Comparison of ENCODE assay signal across 1 cellular context in the genomic region with DNA sequence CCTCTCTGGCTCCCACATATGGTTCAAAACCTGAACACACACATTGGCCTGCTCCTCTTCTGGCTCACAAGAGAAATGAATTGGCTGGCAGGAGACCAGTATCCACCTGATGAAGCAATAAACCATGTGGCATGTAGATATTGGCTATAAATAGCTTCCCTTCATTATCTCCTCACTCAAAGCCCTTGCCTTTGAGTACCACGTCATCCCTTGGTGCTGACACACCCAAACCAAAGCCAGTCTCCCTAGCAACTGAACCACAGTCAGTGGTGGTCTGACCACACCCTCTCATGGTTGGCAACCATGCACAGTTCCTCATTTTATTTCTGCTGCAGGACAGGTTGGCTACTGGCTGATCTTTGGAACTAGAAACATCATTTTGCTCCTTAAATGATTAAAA.
TF ChIP-seq lines count a peak whose summit lies in the region.

No MANE protein-coding gene starts in this region.

TF ChIP-seq in K562, 482 proteins besides CTCF, POLR2A, EP300 and RAD21 (continued from another document and continues in another):
- TF ChIP-seq STAT5A (IDR thresholded peaks at IDR 0.05; ENCODE audit: borderline replicate concordance, low read length), result peak; percentile 28; the same call in 1 of the 2 replicates
- TF ChIP-seq HDGF (IDR thresholded peaks at IDR 0.05), result no peak
- TF ChIP-seq RFX1 (IDR thresholded peaks at IDR 0.05), result peak; percentile 82
- no peak for TF ChIP-seq SP1 (CRISPR knock-in tag; IDR thresholded peaks at IDR 0.05)
- TF ChIP-seq KLF13 (tag; IDR thresholded peaks at IDR 0.05; ENCODE audit: borderline replicate concordance, low read depth), result no peak
- TF ChIP-seq CREBBP (IDR thresholded peaks at IDR 0.05; ENCODE audit: low read depth, low read length), result no peak
- TF ChIP-seq TSC22D4 (tag; IDR thresholded peaks at IDR 0.05), result no peak
- TF ChIP-seq MYBL2 (IDR thresholded peaks at IDR 0.05; ENCODE audit: low read depth), result no peak
- no peak for TF ChIP-seq MYBL2 (CRISPR knock-in tag; IDR thresholded peaks at IDR 0.05; ENCODE audit: borderline replicate concordance)
- no peak for TF ChIP-seq POLR2H (tag; IDR thresholded peaks at IDR 0.05; ENCODE audit: low read depth)
- TF ChIP-seq ZNF76 (CRISPR knock-in tag; IDR thresholded peaks at IDR 0.05; ENCODE audit: borderline replicate concordance), result no peak
- TF ChIP-seq NCOR1 (IDR thresholded peaks at IDR 0.05), result peak; percentile 52; the same call in 1 of the 2 replicates
- no peak for TF ChIP-seq ZNF134 (CRISPR knock-in tag; conservative IDR thresholded peaks at IDR 0.05)
- TF ChIP-seq, protein P1, sequence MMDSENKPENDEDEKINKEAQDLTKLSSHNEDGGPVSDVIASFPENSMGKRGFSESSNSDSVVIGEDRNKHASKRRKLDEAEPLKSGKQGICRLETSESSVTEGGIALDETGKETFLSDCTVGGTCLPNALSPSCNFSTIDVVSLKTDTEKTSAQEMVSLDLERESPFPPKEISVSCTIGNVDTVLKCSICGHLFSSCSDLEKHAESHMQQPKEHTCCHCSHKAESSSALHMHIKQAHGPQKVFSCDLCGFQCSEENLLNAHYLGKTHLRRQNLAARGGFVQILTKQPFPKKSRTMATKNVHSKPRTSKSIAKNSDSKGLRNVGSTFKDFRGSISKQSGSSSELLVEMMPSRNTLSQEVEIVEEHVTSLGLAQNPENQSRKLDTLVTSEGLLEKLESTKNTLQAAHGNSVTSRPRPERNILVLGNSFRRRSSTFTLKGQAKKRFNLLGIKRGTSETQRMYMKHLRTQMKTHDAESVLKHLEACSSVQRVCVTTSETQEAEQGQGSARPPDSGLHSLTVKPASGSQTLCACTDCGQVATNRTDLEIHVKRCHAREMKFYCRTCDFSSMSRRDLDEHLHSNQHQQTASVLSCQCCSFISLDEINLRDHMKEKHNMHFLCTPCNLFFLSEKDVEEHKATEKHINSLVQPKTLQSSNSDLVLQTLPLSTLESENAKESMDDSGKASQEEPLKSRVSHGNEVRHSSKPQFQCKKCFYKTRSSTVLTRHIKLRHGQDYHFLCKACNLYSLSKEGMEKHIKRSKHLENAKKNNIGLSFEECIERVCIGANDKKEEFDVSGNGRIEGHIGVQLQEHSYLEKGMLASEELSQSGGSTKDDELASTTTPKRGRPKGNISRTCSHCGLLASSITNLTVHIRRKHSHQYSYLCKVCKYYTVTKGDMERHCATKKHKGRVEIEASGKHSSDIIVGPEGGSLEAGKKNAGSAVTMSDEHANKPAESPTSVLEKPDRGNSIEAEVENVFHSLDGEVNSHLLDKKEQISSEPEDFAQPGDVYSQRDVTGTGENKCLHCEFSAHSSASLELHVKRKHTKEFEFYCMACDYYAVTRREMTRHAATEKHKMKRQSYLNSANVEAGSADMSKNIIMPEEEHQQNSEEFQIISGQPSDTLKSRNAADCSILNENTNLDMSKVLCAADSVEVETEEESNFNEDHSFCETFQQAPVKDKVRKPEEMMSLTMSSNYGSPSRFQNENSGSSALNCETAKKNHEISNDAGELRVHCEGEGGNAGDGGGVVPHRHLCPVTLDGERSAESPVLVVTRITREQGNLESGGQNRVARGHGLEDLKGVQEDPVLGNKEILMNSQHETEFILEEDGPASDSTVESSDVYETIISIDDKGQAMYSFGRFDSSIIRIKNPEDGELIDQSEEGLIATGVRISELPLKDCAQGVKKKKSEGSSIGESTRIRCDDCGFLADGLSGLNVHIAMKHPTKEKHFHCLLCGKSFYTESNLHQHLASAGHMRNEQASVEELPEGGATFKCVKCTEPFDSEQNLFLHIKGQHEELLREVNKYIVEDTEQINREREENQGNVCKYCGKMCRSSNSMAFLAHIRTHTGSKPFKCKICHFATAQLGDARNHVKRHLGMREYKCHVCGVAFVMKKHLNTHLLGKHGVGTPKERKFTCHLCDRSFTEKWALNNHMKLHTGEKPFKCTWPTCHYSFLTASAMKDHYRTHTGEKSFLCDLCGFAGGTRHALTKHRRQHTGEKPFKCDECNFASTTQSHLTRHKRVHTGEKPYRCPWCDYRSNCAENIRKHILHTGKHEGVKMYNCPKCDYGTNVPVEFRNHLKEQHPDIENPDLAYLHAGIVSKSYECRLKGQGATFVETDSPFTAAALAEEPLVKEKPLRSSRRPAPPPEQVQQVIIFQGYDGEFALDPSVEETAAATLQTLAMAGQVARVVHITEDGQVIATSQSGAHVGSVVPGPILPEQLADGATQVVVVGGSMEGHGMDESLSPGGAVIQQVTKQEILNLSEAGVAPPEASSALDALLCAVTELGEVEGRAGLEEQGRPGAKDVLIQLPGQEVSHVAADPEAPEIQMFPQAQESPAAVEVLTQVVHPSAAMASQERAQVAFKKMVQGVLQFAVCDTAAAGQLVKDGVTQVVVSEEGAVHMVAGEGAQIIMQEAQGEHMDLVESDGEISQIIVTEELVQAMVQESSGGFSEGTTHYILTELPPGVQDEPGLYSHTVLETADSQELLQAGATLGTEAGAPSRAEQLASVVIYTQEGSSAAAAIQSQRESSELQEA (IDR thresholded peaks at IDR 0.05; ENCODE audit: low read depth), result no peak
- no peak for TF ChIP-seq DMBX1 (CRISPR knock-in tag; IDR thresholded peaks at IDR 0.05; ENCODE audit: borderline replicate concordance)
- TF ChIP-seq, protein P2, sequence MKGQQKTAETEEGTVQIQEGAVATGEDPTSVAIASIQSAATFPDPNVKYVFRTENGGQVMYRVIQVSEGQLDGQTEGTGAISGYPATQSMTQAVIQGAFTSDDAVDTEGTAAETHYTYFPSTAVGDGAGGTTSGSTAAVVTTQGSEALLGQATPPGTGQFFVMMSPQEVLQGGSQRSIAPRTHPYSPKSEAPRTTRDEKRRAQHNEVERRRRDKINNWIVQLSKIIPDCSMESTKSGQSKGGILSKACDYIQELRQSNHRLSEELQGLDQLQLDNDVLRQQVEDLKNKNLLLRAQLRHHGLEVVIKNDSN (CRISPR knock-in tag; IDR thresholded peaks at IDR 0.05), result no peak
- TF ChIP-seq CHD4 (IDR thresholded peaks at IDR 0.05; ENCODE audit: insufficient read depth, insufficient replicate concordance, low read depth, low read length, poor library complexity, severe bottlenecking), result no peak
- TF ChIP-seq ZNF23 (CRISPR knock-in tag; IDR thresholded peaks at IDR 0.05), result no peak
- no peak for TF ChIP-seq PTBP1 (IDR thresholded peaks at IDR 0.05; ENCODE audit: low read depth, low read length)
- no peak for TF ChIP-seq ZSCAN29 (IDR thresholded peaks at IDR 0.05)
- TF ChIP-seq GABPB1 (CRISPR knock-in tag; IDR thresholded peaks at IDR 0.05), result no peak
- TF ChIP-seq CSDE1 (IDR thresholded peaks at IDR 0.05), result no peak
- no peak for TF ChIP-seq GTF2A2 (tag; IDR thresholded peaks at IDR 0.05)
- no peak for TF ChIP-seq NCOA1 (IDR thresholded peaks at IDR 0.05; ENCODE audit: low read depth)
- TF ChIP-seq, protein P3, sequence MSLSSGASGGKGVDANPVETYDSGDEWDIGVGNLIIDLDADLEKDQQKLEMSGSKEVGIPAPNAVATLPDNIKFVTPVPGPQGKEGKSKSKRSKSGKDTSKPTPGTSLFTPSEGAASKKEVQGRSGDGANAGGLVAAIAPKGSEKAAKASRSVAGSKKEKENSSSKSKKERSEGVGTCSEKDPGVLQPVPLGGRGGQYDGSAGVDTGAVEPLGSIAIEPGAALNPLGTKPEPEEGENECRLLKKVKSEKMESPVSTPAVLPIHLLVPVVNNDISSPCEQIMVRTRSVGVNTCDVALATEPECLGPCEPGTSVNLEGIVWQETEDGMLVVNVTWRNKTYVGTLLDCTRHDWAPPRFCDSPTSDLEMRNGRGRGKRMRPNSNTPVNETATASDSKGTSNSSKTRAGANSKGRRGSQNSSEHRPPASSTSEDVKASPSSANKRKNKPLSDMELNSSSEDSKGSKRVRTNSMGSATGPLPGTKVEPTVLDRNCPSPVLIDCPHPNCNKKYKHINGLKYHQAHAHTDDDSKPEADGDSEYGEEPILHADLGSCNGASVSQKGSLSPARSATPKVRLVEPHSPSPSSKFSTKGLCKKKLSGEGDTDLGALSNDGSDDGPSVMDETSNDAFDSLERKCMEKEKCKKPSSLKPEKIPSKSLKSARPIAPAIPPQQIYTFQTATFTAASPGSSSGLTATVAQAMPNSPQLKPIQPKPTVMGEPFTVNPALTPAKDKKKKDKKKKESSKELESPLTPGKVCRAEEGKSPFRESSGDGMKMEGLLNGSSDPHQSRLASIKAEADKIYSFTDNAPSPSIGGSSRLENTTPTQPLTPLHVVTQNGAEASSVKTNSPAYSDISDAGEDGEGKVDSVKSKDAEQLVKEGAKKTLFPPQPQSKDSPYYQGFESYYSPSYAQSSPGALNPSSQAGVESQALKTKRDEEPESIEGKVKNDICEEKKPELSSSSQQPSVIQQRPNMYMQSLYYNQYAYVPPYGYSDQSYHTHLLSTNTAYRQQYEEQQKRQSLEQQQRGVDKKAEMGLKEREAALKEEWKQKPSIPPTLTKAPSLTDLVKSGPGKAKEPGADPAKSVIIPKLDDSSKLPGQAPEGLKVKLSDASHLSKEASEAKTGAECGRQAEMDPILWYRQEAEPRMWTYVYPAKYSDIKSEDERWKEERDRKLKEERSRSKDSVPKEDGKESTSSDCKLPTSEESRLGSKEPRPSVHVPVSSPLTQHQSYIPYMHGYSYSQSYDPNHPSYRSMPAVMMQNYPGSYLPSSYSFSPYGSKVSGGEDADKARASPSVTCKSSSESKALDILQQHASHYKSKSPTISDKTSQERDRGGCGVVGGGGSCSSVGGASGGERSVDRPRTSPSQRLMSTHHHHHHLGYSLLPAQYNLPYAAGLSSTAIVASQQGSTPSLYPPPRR (CRISPR knock-in tag; IDR thresholded peaks at IDR 0.05; ENCODE audit: borderline replicate concordance), result no peak
- TF ChIP-seq, protein P4, sequence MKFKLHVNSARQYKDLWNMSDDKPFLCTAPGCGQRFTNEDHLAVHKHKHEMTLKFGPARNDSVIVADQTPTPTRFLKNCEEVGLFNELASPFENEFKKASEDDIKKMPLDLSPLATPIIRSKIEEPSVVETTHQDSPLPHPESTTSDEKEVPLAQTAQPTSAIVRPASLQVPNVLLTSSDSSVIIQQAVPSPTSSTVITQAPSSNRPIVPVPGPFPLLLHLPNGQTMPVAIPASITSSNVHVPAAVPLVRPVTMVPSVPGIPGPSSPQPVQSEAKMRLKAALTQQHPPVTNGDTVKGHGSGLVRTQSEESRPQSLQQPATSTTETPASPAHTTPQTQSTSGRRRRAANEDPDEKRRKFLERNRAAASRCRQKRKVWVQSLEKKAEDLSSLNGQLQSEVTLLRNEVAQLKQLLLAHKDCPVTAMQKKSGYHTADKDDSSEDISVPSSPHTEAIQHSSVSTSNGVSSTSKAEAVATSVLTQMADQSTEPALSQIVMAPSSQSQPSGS (CRISPR knock-in tag; IDR thresholded peaks at IDR 0.05), result no peak
- TF ChIP-seq PCBP1 (IDR thresholded peaks at IDR 0.05; ENCODE audit: low read depth, low read length, poor library complexity, severe bottlenecking), result no peak
- no peak for TF ChIP-seq RBBP5 (IDR thresholded peaks at IDR 0.05; ENCODE audit: borderline replicate concordance, insufficient read depth, low read length, poor library complexity, severe bottlenecking)
- peak; percentile 53 to 54 for TF ChIP-seq TRIM24 (IDR thresholded peaks at IDR 0.05)
- TF ChIP-seq ZNF77 (CRISPR knock-in tag; IDR thresholded peaks at IDR 0.05), result no peak
- TF ChIP-seq, protein P5, sequence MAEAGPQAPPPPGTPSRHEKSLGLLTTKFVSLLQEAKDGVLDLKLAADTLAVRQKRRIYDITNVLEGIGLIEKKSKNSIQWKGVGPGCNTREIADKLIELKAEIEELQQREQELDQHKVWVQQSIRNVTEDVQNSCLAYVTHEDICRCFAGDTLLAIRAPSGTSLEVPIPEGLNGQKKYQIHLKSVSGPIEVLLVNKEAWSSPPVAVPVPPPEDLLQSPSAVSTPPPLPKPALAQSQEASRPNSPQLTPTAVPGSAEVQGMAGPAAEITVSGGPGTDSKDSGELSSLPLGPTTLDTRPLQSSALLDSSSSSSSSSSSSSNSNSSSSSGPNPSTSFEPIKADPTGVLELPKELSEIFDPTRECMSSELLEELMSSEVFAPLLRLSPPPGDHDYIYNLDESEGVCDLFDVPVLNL (CRISPR knock-in tag; IDR thresholded peaks at IDR 0.05; ENCODE audit: low read depth), result no peak
- TF ChIP-seq BRF1 (IDR thresholded peaks at IDR 0.05; ENCODE audit: borderline replicate concordance, extremely low read depth, insufficient read length), result no peak
- no peak for TF ChIP-seq ASH1L (IDR thresholded peaks at IDR 0.05; ENCODE audit: borderline replicate concordance, low read depth, partially characterized antibody)
- TF ChIP-seq, protein P6, sequence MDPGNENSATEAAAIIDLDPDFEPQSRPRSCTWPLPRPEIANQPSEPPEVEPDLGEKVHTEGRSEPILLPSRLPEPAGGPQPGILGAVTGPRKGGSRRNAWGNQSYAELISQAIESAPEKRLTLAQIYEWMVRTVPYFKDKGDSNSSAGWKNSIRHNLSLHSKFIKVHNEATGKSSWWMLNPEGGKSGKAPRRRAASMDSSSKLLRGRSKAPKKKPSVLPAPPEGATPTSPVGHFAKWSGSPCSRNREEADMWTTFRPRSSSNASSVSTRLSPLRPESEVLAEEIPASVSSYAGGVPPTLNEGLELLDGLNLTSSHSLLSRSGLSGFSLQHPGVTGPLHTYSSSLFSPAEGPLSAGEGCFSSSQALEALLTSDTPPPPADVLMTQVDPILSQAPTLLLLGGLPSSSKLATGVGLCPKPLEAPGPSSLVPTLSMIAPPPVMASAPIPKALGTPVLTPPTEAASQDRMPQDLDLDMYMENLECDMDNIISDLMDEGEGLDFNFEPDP (CRISPR knock-in tag; IDR thresholded peaks at IDR 0.05), result no peak
- no peak for TF ChIP-seq SRSF1 (IDR thresholded peaks at IDR 0.05; ENCODE audit: low read depth, low read length)
- TF ChIP-seq CTBP1 (IDR thresholded peaks at IDR 0.05; ENCODE audit: borderline replicate concordance), result peak; percentile 70; the same call in 1 of the 2 replicates
- no peak for TF ChIP-seq HLTF (IDR thresholded peaks at IDR 0.05)
- no peak for TF ChIP-seq RFX5 (IDR thresholded peaks at IDR 0.05; ENCODE audit: low read depth, low read length)
- no peak for TF ChIP-seq TAF15 (IDR thresholded peaks at IDR 0.05; ENCODE audit: low read depth, low read length)
- TF ChIP-seq KLF10 (CRISPR knock-in tag; IDR thresholded peaks at IDR 0.05), result no peak
- no peak for TF ChIP-seq NR3C1 (CRISPR knock-in tag; IDR thresholded peaks at IDR 0.05)
- no peak for TF ChIP-seq MTA3 (IDR thresholded peaks at IDR 0.05; ENCODE audit: borderline replicate concordance)
- TF ChIP-seq ZNF253 (CRISPR knock-in tag; conservative IDR thresholded peaks at IDR 0.05), result no peak
- TF ChIP-seq NCOA2 (IDR thresholded peaks at IDR 0.05; ENCODE audit: partially characterized antibody in 2 of 2), result no peak
- TF ChIP-seq ZNF143 (CRISPR knock-in tag; IDR thresholded peaks at IDR 0.05), result no peak
- no peak for TF ChIP-seq ZNF57 (CRISPR knock-in tag; IDR thresholded peaks at IDR 0.05)
- TF ChIP-seq POLR3A (IDR thresholded peaks at IDR 0.05; ENCODE audit: borderline replicate concordance, extremely low read depth, insufficient read depth, insufficient read length), result no peak
- no peak for TF ChIP-seq ZNF583 (CRISPR knock-in tag; IDR thresholded peaks at IDR 0.05)
- TF ChIP-seq ZNF133 (CRISPR knock-in tag; IDR thresholded peaks at IDR 0.05), result no peak
- TF ChIP-seq SMAD4 (CRISPR knock-in tag; conservative IDR thresholded peaks at IDR 0.05), result no peak
- no peak for TF ChIP-seq POLR3G (IDR thresholded peaks at IDR 0.05; ENCODE audit: extremely low read depth, insufficient read length, insufficient replicate concordance)
- TF ChIP-seq PHF8 (IDR thresholded peaks at IDR 0.05; ENCODE audit: borderline replicate concordance, low read length), result no peak
- no peak for TF ChIP-seq ZNF316 (IDR thresholded peaks at IDR 0.05)
- TF ChIP-seq SIRT6 (IDR thresholded peaks at IDR 0.05; ENCODE audit: low read depth, low read length), result no peak
